In the genomic region with DNA sequence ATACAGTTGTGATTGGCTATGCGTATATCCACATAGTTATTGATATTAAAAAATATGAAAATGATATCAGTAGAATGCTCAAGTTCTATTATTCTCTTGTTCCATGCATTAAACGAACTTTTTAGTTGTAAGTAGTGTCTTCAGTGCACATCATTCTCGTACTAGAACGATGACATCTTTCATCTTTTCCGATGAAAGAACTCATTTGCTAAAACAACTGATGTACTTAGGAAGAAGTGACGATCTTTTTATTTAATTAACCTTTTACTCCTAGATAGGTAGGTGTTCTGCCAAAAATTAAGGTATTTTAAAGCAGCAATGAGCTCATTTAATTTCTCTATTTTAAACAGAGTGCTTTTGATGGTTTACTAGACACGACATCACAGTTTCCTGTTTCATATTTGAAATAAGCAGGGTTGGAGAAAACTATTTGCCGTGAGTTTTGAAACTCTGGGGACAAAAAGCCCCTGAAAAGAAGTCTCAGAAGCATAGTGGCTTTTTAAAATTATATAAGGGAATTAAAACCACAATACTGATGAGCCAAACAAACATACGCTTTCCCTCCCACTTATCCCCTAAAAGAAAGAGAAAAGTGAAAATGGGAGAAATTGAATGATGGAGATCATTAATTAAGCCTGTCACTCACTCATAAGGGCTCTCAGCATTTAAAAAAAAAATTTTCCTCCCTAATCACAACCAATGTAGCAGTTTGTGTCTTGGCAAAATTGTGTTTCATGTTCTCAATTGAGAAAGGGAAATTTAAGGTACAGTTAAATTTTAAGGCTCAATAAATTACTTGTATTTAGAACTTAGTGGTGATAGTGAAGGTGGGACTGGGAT, we compare ENCODE assay signal across 13 cellular contexts. TPM values are rescaled to one million over a fixed set of nuclear protein-coding genes. Genes with fewer than 3 reads are reported as not detected.
DNase-seq lines count a peak whose midpoint lies in the region; ATAC-seq, FAIRE-seq and TF ChIP-seq lines count a peak whose summit lies in the region.
"Had no signal": no experiment of that assay in that cellular context is flagged by ENCODE, and none has a peak within 500 bp of the region (broad histone marks: within the 10 kb centered on the region; RNA-seq: fewer than 3 reads in every experiment).

No MANE protein-coding gene starts in this region.

- DNase-seq in activated T-cell treated with anti-CD3 and anti-CD28 coated beads, Interleukin-2, amount 50 U/mL, for 72 hours = no peak
- no peak for DNase-seq in activated T-cell treated with anti-CD3 and anti-CD28 coated beads, Interleukin-2, amount 50 U/mL, for 48 hours
- no peak for DNase-seq in small intestine
- DNase-seq in kidney glomerular epithelial cell (lab: John Stamatoyannopoulos, UW) = no peak
- DNase-seq in NCI-H146 (lab: John Stamatoyannopoulos, UW) = no peak
- no peak for DNase-seq in occipital lobe (lab: John Stamatoyannopoulos, UW)
- DNase-seq: activated gamma-delta T cell, dermis blood vessel endothelial cell, NCI-H2081 had no signal

- peaks cover 71% of the 10 kb centered on the region for H3K4me1 Mint-ChIP-seq in activated T-cell treated with anti-CD3 and anti-CD28 coated beads, Interleukin-2, amount 50 U/mL, for 72 hours (ENCODE audit: low read depth)

- no peak for TF ChIP-seq CTCF in Loucy (conservative IDR thresholded peaks at IDR 0.05; ENCODE audit: low read length)

- H3K4me3 Mint-ChIP-seq in activated T-cell treated with anti-CD3 and anti-CD28 coated beads, Interleukin-2, amount 50 U/mL, for 72 hours = peak overlapping the region; percentile 83 to 95

- no peaks in the 10 kb centered on the region for H3K9me2 ChIP-seq in Loucy (replicated peaks; ENCODE audit: low read depth, low read length)

- peak overlapping the region; percentile 99 for H3K27ac Mint-ChIP-seq in activated T-cell treated with anti-CD3 and anti-CD28 coated beads, Interleukin-2, amount 50 U/mL, for 72 hours

- no peaks in the 10 kb centered on the region; the same call in 1 of the 2 replicates for H3K36me3 ChIP-seq in Loucy (ENCODE audit: insufficient read depth, low read length)
- H3K36me3 ChIP-seq in small intestine (ENCODE audit: control insufficient read depth in 2 of 2, insufficient read depth in 2 of 2, low read length in 2 of 2) = no peaks in the 10 kb centered on the region
- H3K36me3 ChIP-seq: prostate gland had no signal

- H3K4me2 ChIP-seq in Loucy (ENCODE audit: low read depth, low read length, poor library complexity, severe bottlenecking) = peak overlapping the region; percentile 72

- peak overlapping the region; percentile 63 for H3K9ac ChIP-seq in Loucy (ENCODE audit: low read depth, low read length, poor library complexity, severe bottlenecking)
- H3K9ac ChIP-seq: GM23248 had no signal

- H3K79me2 ChIP-seq in Loucy (ENCODE audit: insufficient read depth, low read length) = no peaks in the 10 kb centered on the region

- FAIRE-seq in colon (lab: Jason Lieb, UNC) = peak; percentile 21
- no peak for FAIRE-seq in small intestine (lab: Jason Lieb, UNC)

- H3K9me3 ChIP-seq in Loucy (ENCODE audit: insufficient read depth, low read depth, low read length) (0 out of 2 replicates have a peak, but pooled peaks cover 3% of the 10 kb centered on the region), small intestine (ENCODE audit: control insufficient read depth, low read depth) (no peaks in the 10 kb centered on the region)
- H3K9me3 ChIP-seq: prostate gland had no signal

- H3K4me1 ChIP-seq in Loucy (ENCODE audit: insufficient read depth, low read length, poor library complexity, severe bottlenecking) (peaks cover 58% of the 10 kb centered on the region), small intestine (ENCODE audit: control insufficient read depth in 2 of 2, insufficient read depth in 1 of 2, low read depth in 1 of 2, low read length in 1 of 2) (peaks cover 0 to 8% of the 10 kb centered on the region in 2 donors)
- H3K4me1 ChIP-seq: prostate gland had no signal

- no peaks in the 10 kb centered on the region for H3K27me3 Mint-ChIP-seq in activated T-cell treated with anti-CD3 and anti-CD28 coated beads, Interleukin-2, amount 50 U/mL, for 72 hours (ENCODE audit: low read depth)

- ATAC-seq in activated T-cell treated with anti-CD3 and anti-CD28 coated beads, Interleukin-2, amount 50 U/mL, for 72 hours (replicated peaks in 1 of 2) = peak; percentile 43 to 51

- peaks cover 0 to 10% of the 10 kb centered on the region in 2 donors for H3K36me3 Mint-ChIP-seq in activated T-cell treated with anti-CD3 and anti-CD28 coated beads, Interleukin-2, amount 50 U/mL, for 72 hours (ENCODE audit: insufficient read depth in 2 of 2)

- H2AFZ ChIP-seq in Loucy (ENCODE audit: low read length) = peak overlapping the region; percentile 57; the same call in 1 of the 2 replicates
- H2AFZ ChIP-seq: GM23248 had no signal

- peaks cover 2 to 3% of the 10 kb centered on the region in 2 donors for H3K9me3 Mint-ChIP-seq in activated T-cell treated with anti-CD3 and anti-CD28 coated beads, Interleukin-2, amount 50 U/mL, for 72 hours

- peaks cover 5% of the 10 kb centered on the region; the same call in 1 of the 2 replicates for H3F3A ChIP-seq in Loucy (ENCODE audit: low read depth)

- no peaks in the 10 kb centered on the region for H4K20me1 ChIP-seq in Loucy (ENCODE audit: insufficient read depth, low read length, poor library complexity, severe bottlenecking)

- H3K27me3 ChIP-seq in Loucy (ENCODE audit: insufficient read depth, low read length, poor library complexity, severe bottlenecking) = no peaks in the 10 kb centered on the region
- no peaks in the 10 kb centered on the region for H3K27me3 ChIP-seq in small intestine (ENCODE audit: control insufficient read depth in 2 of 2, insufficient read depth in 2 of 2, low read length in 2 of 2)

- WGBS in small intestine, 3 donors = 51 to 57% (median 55%) methylated on average over 9 of the region's 9 CpGs

- H3K4me3 ChIP-seq in Loucy (ENCODE audit: low read length, poor library complexity, severe bottlenecking) (peak overlapping the region; percentile 61), small intestine (ENCODE audit: low read depth in 1 of 2, low read length in 2 of 2) (no peak overlapping the region)
- H3K4me3 ChIP-seq: GM23248, prostate gland had no signal

- peak overlapping the region; percentile 20 to 41 for H3K27ac ChIP-seq in small intestine (ENCODE audit: low read depth in 1 of 2, low read length in 1 of 2)
- H3K27ac ChIP-seq: GM23248, prostate gland had no signal

RNA-seq across cellular contexts. Expression of a gene that starts 25.6 kb away (rescaled TPM):
- 10 to 100 TPM; 39.8 to 58.1 TPM for total RNA-seq in activated T-cell treated with anti-CD3 and anti-CD28 coated beads, Interleukin-2, amount 50 U/mL, for 72 hours
- polyA plus RNA-seq in small intestine = 10 to 100 TPM in 2 of 3 donors, 1 to 10 TPM in 1; 6.5 to 28.6 (median 11.9) TPM
- total RNA-seq in occipital lobe = 12.9 TPM
